Comparison of ENCODE assay signal across 15 cellular contexts in genomic region chr15:72340366-72340765, GRCh38. TPM values are rescaled to one million over a fixed set of nuclear protein-coding genes. Genes with fewer than 3 reads are reported as not detected.
A peak's percentile ranks its signal among the peaks of the same experiment; 100 is the strongest.
DNase-seq lines count a peak whose midpoint lies in the region; TF ChIP-seq lines count a peak whose summit lies in the region.
"Had no signal": no experiment of that assay in that cellular context is flagged by ENCODE, and none has a peak within 500 bp of the region (broad histone marks: within the 10 kb centered on the region; RNA-seq: fewer than 3 reads in every experiment).

No MANE protein-coding gene starts in this region.

- no peak overlapping the region for H3K9ac ChIP-seq in skeletal muscle satellite cell (ENCODE audit: low read depth, low read length)
- H3K9ac ChIP-seq: BLaER1 treated with 17β-estradiol and CSF1 and Interleukin-3, amounts not matched to agents 10 nM and 100 nM had no signal

- H3K4me3 Mint-ChIP-seq in progenitor cell of endocrine pancreas (ENCODE audit: low read depth): no peak overlapping the region
- H3K4me3 Mint-ChIP-seq: immature natural killer cell had no signal

- POLR2A ChIA-PET in HEK293 (lab: Yijun Ruan, JAX): interaction anchor here (0.7 kb wide), 1 partner anchor 141 kb away, joined by 6 read pairs; no protein-coding TSS in a partner anchor

- H3K9me3 Mint-ChIP-seq in progenitor cell of endocrine pancreas (ENCODE audit: low read depth): no peaks in the 10 kb centered on the region
- H3K9me3 Mint-ChIP-seq: immature natural killer cell had no signal

- H3K36me3 ChIP-seq in HEK293 (ENCODE audit: control insufficient read depth in 2 of 2, insufficient read depth in 1 of 2, low read length in 2 of 2) (peaks cover 0 to 23% of the 10 kb centered on the region in 2 experiments; a peak in 2 of 3 replicates), skeletal muscle satellite cell (ENCODE audit: insufficient read depth, low read length) (peaks cover 14% of the 10 kb centered on the region)

- H3K27me3 Mint-ChIP-seq in progenitor cell of endocrine pancreas: no peaks in the 10 kb centered on the region

- H3K27ac ChIP-seq in HEK293 (ENCODE audit: extremely low read depth, low read depth, low read length) (no peak overlapping the region), VCaP (peak overlapping the region; percentile 74)
- H3K27ac ChIP-seq: foreskin keratinocyte, testis had no signal

- H3K27ac Mint-ChIP-seq in progenitor cell of endocrine pancreas: no peak overlapping the region

- CTCF ChIA-PET in HEK293 (lab: Yijun Ruan, JAX): interaction anchor here (0.7 to 5.1 kb wide), 3 partner anchors 10 to 933 kb away, joined by 3 to 24 read pairs (median 4); no protein-coding TSS in a partner anchor

- H3K9me3 ChIP-seq in HEK293 (ENCODE audit: control insufficient read depth, insufficient read depth, low read depth, low read length) (no peaks in the 10 kb centered on the region), skeletal muscle satellite cell (replicated peaks; ENCODE audit: low read length) (no peaks in the 10 kb centered on the region)
- H3K9me3 ChIP-seq: testis had no signal

- peak overlapping the region; percentile 38 for H3K4me2 ChIP-seq in skeletal muscle satellite cell (ENCODE audit: low read length)

- peak; percentile 59 for DNase-seq in fibroblast of mammary gland (ENCODE audit: low read depth)
- DNase-seq in NAMALWA (ENCODE audit: low spot score): no peak
- DNase-seq in KBM-7: no peak
- no peak for DNase-seq in progenitor cell of endocrine pancreas (ENCODE audit: low spot score, unreplicated experiment)
- no peak for DNase-seq in Kasumi-1 (lab: John Stamatoyannopoulos, UW)
- DNase-seq: DND-41, immature natural killer cell, NCI-H2029 treated with DMSO at 0.1 percent for 48 hours, testis had no signal

- H3K4me1 ChIP-seq in HEK293 (ENCODE audit: control insufficient read depth, insufficient read depth, low read length): peaks cover 6% of the 10 kb centered on the region
- H3K4me1 ChIP-seq in skeletal muscle satellite cell (ENCODE audit: control insufficient read depth, insufficient read depth, low read length): peaks cover 19% of the 10 kb centered on the region
- H3K4me1 ChIP-seq: foreskin keratinocyte, testis had no signal

- no peaks in the 10 kb centered on the region for H3K36me3 Mint-ChIP-seq in progenitor cell of endocrine pancreas (ENCODE audit: insufficient read depth)

- no peak overlapping the region for H3K4me3 ChIP-seq in HEK293 (ENCODE audit: low read depth, low read length)
- H3K4me3 ChIP-seq in fibroblast of mammary gland (ENCODE audit: control insufficient read depth, low read depth, low read length): no peak overlapping the region
- no peak overlapping the region for H3K4me3 ChIP-seq in skeletal muscle satellite cell (ENCODE audit: low read length)
- H3K4me3 ChIP-seq: BLaER1 treated with 17β-estradiol and CSF1 and Interleukin-3, amounts not matched to agents 10 nM and 100 nM; testis had no signal

- in situ Hi-C loops in KBM-7 (cut with MboI; ENCODE audit: low pct_unique_long_range_greater_than_20kb, low sequenced_read_pairs): no loop called here

- TF ChIP-seq CTCF in HEK293 (tag by site-specific recombination; IDR thresholded peaks at IDR 0.05) (no peak), VCaP (conservative IDR thresholded peaks at IDR 0.05) (no peak), fibroblast of mammary gland (conservative IDR thresholded peaks at IDR 0.05; ENCODE audit: control insufficient read depth, insufficient read depth, low read depth, low read length) (no peak), progenitor cell of endocrine pancreas (IDR thresholded peaks at IDR 0.05; ENCODE audit: unreplicated experiment) (no peak)

- H3K27me3 ChIP-seq in skeletal muscle satellite cell (ENCODE audit: control insufficient read depth, insufficient read depth, low read length): no peaks in the 10 kb centered on the region
- H3K27me3 ChIP-seq: BLaER1 treated with 17β-estradiol and CSF1 and Interleukin-3, amounts not matched to agents 10 nM and 100 nM; foreskin keratinocyte; testis had no signal

- no peaks in the 10 kb centered on the region for H3K4me1 Mint-ChIP-seq in progenitor cell of endocrine pancreas (ENCODE audit: low read depth)
- H3K4me1 Mint-ChIP-seq: immature natural killer cell had no signal

TF ChIP-seq in HEK293, 187 proteins besides CTCF, POLR2A, EP300 and RAD21:
- TF ChIP-seq ZNF140 (tag by site-specific recombination; IDR thresholded peaks at IDR 0.05): no peak
- TF ChIP-seq YY2 (tag by site-specific recombination; IDR thresholded peaks at IDR 0.05): no peak
- no peak for TF ChIP-seq ZBTB17 (tag by site-specific recombination; IDR thresholded peaks at IDR 0.05)
- peak; percentile 39 for TF ChIP-seq PRDM10 (tag by site-specific recombination; IDR thresholded peaks at IDR 0.05)
- TF ChIP-seq ZNF488 (tag by site-specific recombination; IDR thresholded peaks at IDR 0.05): no peak
- TF ChIP-seq SCRT2 (tag by site-specific recombination; IDR thresholded peaks at IDR 0.05): peak; percentile 53
- TF ChIP-seq ZNF585B (tag by site-specific recombination; IDR thresholded peaks at IDR 0.05): no peak
TF ChIP-seq in HEK293: peak in this region for 2.

RNA-seq across cellular contexts. Expression of gene CELF6, which starts 20.4 kb away (rescaled TPM):
- total RNA-seq in skeletal muscle satellite cell (2012; rRNA removed): under 0.01 and 0.22 TPM in 2 replicates
- 1.2 and 1.4 TPM in 2 replicates for total RNA-seq in progenitor cell of endocrine pancreas

RNA-seq across cellular contexts. Expression of gene HEXA, which starts 35.4 kb away (rescaled TPM):
- 38.5 and 38.7 TPM in 2 replicates for total RNA-seq in skeletal muscle satellite cell (2012; rRNA removed)
- total RNA-seq in progenitor cell of endocrine pancreas: 67.4 and 77.8 TPM in 2 replicates

RNA-seq across cellular contexts. Expression of gene TMEM202, which starts 57.7 kb away (rescaled TPM):
- total RNA-seq in skeletal muscle satellite cell (2012; rRNA removed): not detected in 2 replicates
- not detected in 2 replicates for total RNA-seq in progenitor cell of endocrine pancreas
- total RNA-seq: foreskin keratinocyte; T-helper 2 cell treated with Interferon-gamma antibody and Interleukin-4, amounts not matched to agents 100 ng/mL and 5 ng/mL, for 36 hours had no signal
